In the genomic region with DNA sequence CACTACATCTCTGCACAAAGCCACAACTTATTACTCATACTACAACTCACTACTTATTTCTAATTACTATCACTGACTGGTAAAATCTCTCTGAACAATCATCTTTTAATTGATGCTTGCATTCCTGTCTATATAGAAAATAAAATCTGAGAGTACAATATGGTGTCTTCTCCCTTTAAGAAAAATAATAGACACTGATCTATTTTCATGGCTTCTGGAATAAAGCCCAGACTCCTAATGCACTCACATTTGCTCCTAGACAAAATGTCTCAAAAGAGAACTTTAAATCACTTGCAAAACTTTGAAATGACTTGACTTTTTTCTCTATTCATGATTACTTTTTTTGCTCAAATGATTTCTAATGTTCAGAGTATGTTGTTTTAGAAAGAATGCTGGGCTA, we compare ENCODE assay signal across 12 cellular contexts.
"Had no signal": no experiment of that assay in that cellular context is flagged by ENCODE, and none has a peak within 500 bp of the region (broad histone marks: within the 10 kb centered on the region; RNA-seq: fewer than 3 reads in every experiment).

No MANE protein-coding gene starts in this region.

- H3K9me3 ChIP-seq: pancreas, right lobe of liver had no signal

- H3K27ac ChIP-seq: pancreas, right lobe of liver had no signal

- ATAC-seq: naive thymus-derived CD8-positive, alpha-beta T cell; pancreas; right lobe of liver; stimulated activated naive CD8-positive, alpha-beta T cell treated with anti-CD3 and anti-CD28 coated beads, Interleukin-15, amount 100 ng/mL, for 72 hours had no signal

- DNase-seq: activated CD8-positive, alpha-beta memory T cell treated with anti-CD3 and anti-CD28 coated beads, Interleukin-2, amount 50 U/mL, for 48 hours; activated gamma-delta T cell; amniotic stem cell; caudate nucleus; mesenchymal stem cell; naive thymus-derived CD8-positive, alpha-beta T cell; pancreas; right lobe of liver; stimulated activated CD4-positive, alpha-beta T cell treated with anti-CD3 and anti-CD28 coated beads, Interleukin-4, amount 100 ng/mL, for 1 hour; stimulated activated naive CD8-positive, alpha-beta T cell treated with anti-CD3 and anti-CD28 coated beads, Interleukin-15, amount 100 ng/mL, for 72 hours; T1000 had no signal

- H3K4me1 ChIP-seq: pancreas, right lobe of liver had no signal

- H3K4me3 ChIP-seq: pancreas, right lobe of liver, smooth muscle cell had no signal

- H3K4me2 ChIP-seq: smooth muscle cell had no signal

- H3K27me3 ChIP-seq: pancreas, right lobe of liver had no signal
